ENCODE assay signal across 1 cellular context in the genomic region with DNA sequence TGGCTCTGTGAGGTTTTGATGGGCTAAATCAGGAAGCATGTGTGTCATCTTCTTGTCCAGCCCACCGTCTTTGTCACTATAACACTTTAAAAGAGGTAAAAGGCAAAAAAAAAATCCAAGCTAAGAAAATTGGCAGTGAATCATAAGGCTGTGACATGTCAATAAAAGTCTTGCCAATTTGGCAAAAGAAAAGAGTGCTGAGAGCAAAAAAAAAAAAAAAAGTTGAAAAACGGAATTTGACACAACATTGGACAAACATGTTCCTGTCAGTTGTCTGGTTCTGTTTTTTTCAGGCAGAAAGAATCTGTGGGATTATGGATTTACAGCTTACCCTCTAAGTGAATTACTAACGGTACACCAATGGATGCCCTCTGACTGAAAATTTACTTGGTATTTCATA.
TF ChIP-seq lines count a peak whose summit lies in the region.

No MANE protein-coding gene starts in this region.

TF ChIP-seq in H1, 55 proteins besides CTCF, POLR2A, EP300 and RAD21:
- TF ChIP-seq CHD7 (IDR thresholded peaks at IDR 0.05; ENCODE audit: insufficient replicate concordance, low read length) = no peak
- TF ChIP-seq MAFK (IDR thresholded peaks at IDR 0.05; ENCODE audit: low read depth, low read length) = no peak
- no peak for TF ChIP-seq CBX5 (IDR thresholded peaks at IDR 0.05; ENCODE audit: low read depth, low read length)
- TF ChIP-seq TAF1 (IDR thresholded peaks at IDR 0.05; ENCODE audit: low read depth, low read length) = no peak
- no peak for TF ChIP-seq SIRT6 (IDR thresholded peaks at IDR 0.05; ENCODE audit: low read length)
- no peak for TF ChIP-seq RNF2 (IDR thresholded peaks at IDR 0.05; ENCODE audit: borderline replicate concordance, low read depth, low read length, missing control alignments, poor library complexity, severe bottlenecking)
- TF ChIP-seq POLR2AphosphoS5 (IDR thresholded peaks at IDR 0.05; ENCODE audit: low read depth, low read length) = no peak
- TF ChIP-seq, protein P1, sequence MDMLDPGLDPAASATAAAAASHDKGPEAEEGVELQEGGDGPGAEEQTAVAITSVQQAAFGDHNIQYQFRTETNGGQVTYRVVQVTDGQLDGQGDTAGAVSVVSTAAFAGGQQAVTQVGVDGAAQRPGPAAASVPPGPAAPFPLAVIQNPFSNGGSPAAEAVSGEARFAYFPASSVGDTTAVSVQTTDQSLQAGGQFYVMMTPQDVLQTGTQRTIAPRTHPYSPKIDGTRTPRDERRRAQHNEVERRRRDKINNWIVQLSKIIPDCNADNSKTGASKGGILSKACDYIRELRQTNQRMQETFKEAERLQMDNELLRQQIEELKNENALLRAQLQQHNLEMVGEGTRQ (IDR thresholded peaks at IDR 0.05; ENCODE audit: low read length) = no peak
TF ChIP-seq in H1: peak in this region for 0.
